ENCODE assay signal across 1 cellular context in the genomic region with DNA sequence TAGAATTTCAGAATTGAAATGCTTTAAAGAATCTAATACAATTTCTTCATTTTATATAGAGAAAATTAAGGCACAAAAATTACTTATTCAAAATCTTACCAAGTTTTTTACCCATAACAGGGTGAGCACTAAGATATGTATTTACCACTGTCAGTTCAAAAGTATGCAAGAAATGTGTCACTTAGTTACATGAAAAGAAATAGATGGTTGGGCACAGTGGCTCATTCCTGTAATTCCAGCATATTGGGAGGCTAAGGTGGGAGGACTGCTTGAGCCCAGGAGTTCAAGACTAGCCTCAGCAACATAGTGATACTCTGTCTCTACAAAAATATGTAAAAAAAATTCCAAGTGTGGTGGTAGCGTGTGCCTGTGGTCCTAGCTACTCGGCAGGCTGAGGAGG.
TF ChIP-seq lines count a peak whose summit lies in the region.

No MANE protein-coding gene starts in this region.

TF ChIP-seq in HepG2, 621 proteins besides CTCF, POLR2A, EP300 and RAD21:
- TF ChIP-seq, protein P1, sequence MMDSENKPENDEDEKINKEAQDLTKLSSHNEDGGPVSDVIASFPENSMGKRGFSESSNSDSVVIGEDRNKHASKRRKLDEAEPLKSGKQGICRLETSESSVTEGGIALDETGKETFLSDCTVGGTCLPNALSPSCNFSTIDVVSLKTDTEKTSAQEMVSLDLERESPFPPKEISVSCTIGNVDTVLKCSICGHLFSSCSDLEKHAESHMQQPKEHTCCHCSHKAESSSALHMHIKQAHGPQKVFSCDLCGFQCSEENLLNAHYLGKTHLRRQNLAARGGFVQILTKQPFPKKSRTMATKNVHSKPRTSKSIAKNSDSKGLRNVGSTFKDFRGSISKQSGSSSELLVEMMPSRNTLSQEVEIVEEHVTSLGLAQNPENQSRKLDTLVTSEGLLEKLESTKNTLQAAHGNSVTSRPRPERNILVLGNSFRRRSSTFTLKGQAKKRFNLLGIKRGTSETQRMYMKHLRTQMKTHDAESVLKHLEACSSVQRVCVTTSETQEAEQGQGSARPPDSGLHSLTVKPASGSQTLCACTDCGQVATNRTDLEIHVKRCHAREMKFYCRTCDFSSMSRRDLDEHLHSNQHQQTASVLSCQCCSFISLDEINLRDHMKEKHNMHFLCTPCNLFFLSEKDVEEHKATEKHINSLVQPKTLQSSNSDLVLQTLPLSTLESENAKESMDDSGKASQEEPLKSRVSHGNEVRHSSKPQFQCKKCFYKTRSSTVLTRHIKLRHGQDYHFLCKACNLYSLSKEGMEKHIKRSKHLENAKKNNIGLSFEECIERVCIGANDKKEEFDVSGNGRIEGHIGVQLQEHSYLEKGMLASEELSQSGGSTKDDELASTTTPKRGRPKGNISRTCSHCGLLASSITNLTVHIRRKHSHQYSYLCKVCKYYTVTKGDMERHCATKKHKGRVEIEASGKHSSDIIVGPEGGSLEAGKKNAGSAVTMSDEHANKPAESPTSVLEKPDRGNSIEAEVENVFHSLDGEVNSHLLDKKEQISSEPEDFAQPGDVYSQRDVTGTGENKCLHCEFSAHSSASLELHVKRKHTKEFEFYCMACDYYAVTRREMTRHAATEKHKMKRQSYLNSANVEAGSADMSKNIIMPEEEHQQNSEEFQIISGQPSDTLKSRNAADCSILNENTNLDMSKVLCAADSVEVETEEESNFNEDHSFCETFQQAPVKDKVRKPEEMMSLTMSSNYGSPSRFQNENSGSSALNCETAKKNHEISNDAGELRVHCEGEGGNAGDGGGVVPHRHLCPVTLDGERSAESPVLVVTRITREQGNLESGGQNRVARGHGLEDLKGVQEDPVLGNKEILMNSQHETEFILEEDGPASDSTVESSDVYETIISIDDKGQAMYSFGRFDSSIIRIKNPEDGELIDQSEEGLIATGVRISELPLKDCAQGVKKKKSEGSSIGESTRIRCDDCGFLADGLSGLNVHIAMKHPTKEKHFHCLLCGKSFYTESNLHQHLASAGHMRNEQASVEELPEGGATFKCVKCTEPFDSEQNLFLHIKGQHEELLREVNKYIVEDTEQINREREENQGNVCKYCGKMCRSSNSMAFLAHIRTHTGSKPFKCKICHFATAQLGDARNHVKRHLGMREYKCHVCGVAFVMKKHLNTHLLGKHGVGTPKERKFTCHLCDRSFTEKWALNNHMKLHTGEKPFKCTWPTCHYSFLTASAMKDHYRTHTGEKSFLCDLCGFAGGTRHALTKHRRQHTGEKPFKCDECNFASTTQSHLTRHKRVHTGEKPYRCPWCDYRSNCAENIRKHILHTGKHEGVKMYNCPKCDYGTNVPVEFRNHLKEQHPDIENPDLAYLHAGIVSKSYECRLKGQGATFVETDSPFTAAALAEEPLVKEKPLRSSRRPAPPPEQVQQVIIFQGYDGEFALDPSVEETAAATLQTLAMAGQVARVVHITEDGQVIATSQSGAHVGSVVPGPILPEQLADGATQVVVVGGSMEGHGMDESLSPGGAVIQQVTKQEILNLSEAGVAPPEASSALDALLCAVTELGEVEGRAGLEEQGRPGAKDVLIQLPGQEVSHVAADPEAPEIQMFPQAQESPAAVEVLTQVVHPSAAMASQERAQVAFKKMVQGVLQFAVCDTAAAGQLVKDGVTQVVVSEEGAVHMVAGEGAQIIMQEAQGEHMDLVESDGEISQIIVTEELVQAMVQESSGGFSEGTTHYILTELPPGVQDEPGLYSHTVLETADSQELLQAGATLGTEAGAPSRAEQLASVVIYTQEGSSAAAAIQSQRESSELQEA (CRISPR knock-in tag; IDR thresholded peaks at IDR 0.05; ENCODE audit: not compliant biosample characterization), result no peak
- TF ChIP-seq ZNF263 (CRISPR knock-in tag; IDR thresholded peaks at IDR 0.05) (0 out of 2 replicates have a peak, but pooled peaks have one; percentile 12), ZBTB3 (CRISPR knock-in tag; IDR thresholded peaks at IDR 0.05; ENCODE audit: borderline replicate concordance, low read depth) (no peak)
